Comparison of ENCODE assay signal across 21 cellular contexts in genomic region chr12:10268037-10268436, GRCh38.
"Had no signal": no experiment of that assay in that cellular context is flagged by ENCODE, and none has a peak within 500 bp of the region (broad histone marks: within the 10 kb centered on the region; RNA-seq: fewer than 3 reads in every experiment).

No MANE protein-coding gene starts in this region.

- H3K4me2 ChIP-seq: hepatocyte had no signal

- H3K36me3 ChIP-seq: colonic mucosa, ovary, right atrium auricular region, sigmoid colon, stomach, thoracic aorta, transverse colon had no signal

- H3K27ac ChIP-seq: colonic mucosa, hepatocyte, ovary, right atrium auricular region, sigmoid colon, skin epidermis, stomach, thoracic aorta, transverse colon had no signal

- H3K27me3 ChIP-seq: colonic mucosa, hepatocyte, ovary, right atrium auricular region, sigmoid colon, stomach, transverse colon had no signal

- H3K9me3 ChIP-seq: colonic mucosa, ovary, right atrium auricular region, sigmoid colon, stomach, thoracic aorta, transverse colon had no signal

- DNase-seq: colonic mucosa; effector CD4-positive, alpha-beta T cell; foreskin melanocyte; head of caudate nucleus; kidney; left cardiac atrium; left ventricle myocardium superior; mesendoderm; naive B cell; ovary; sigmoid colon; stimulated activated naive CD4-positive, alpha-beta T cell; stomach; substantia nigra; transverse colon had no signal

- H2AFZ ChIP-seq: hepatocyte had no signal

- H3K4me3 ChIP-seq: colonic mucosa, hepatocyte, lung, ovary, right atrium auricular region, sigmoid colon, skin epidermis, stomach, thoracic aorta, transverse colon had no signal

- H3K27ac Mint-ChIP-seq: naive B cell had no signal

- H3K4me1 Mint-ChIP-seq: naive B cell, neural crest cell had no signal

- H3K79me2 ChIP-seq: hepatocyte had no signal

- H3K9me3 Mint-ChIP-seq: naive B cell, neural crest cell had no signal

- H3K36me3 Mint-ChIP-seq: naive B cell had no signal

- H3K4me1 ChIP-seq: colonic mucosa, right atrium auricular region, sigmoid colon, stomach, transverse colon had no signal

- H3K4me3 Mint-ChIP-seq: naive B cell, neural crest cell had no signal

- H3K27me3 Mint-ChIP-seq: naive B cell had no signal
